Comparison of ENCODE assay signal across 1 cellular context in genomic region chr2:232890536-232890895, GRCh38.
TF ChIP-seq lines count a peak whose summit lies in the region.

No MANE protein-coding gene starts in this region.

TF ChIP-seq in K562, 482 proteins besides CTCF, POLR2A, EP300 and RAD21 (continued from another document):
- TF ChIP-seq ZNF512 (tag; IDR thresholded peaks at IDR 0.05) (no peak), MBD2 (IDR thresholded peaks at IDR 0.05; ENCODE audit: borderline replicate concordance, low read depth) (no peak), KLF13 (tag; IDR thresholded peaks at IDR 0.05; ENCODE audit: borderline replicate concordance, low read depth) (no peak), ZNF263 (CRISPR knock-in tag; IDR thresholded peaks at IDR 0.05; ENCODE audit: borderline replicate concordance) (no peak), ELF1 (tag; IDR thresholded peaks at IDR 0.05) (no peak), MITF (IDR thresholded peaks at IDR 0.05) (no peak), CCNT2 (IDR thresholded peaks at IDR 0.05; ENCODE audit: borderline replicate concordance, extremely low read depth, insufficient read length, low read depth, low read length) (no peak), ZNF121 (CRISPR knock-in tag; conservative IDR thresholded peaks at IDR 0.05) (no peak), E4F1 (CRISPR knock-in tag; IDR thresholded peaks at IDR 0.05; ENCODE audit: borderline replicate concordance) (no peak), ZNF644 (tag; IDR thresholded peaks at IDR 0.05; ENCODE audit: low read depth) (no peak), ZNF280A (IDR thresholded peaks at IDR 0.05; ENCODE audit: low read depth, partially characterized antibody) (no peak)
- TF ChIP-seq, protein P1, sequence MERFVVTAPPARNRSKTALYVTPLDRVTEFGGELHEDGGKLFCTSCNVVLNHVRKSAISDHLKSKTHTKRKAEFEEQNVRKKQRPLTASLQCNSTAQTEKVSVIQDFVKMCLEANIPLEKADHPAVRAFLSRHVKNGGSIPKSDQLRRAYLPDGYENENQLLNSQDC (CRISPR knock-in tag; IDR thresholded peaks at IDR 0.05): no peak
- TF ChIP-seq, protein P2, sequence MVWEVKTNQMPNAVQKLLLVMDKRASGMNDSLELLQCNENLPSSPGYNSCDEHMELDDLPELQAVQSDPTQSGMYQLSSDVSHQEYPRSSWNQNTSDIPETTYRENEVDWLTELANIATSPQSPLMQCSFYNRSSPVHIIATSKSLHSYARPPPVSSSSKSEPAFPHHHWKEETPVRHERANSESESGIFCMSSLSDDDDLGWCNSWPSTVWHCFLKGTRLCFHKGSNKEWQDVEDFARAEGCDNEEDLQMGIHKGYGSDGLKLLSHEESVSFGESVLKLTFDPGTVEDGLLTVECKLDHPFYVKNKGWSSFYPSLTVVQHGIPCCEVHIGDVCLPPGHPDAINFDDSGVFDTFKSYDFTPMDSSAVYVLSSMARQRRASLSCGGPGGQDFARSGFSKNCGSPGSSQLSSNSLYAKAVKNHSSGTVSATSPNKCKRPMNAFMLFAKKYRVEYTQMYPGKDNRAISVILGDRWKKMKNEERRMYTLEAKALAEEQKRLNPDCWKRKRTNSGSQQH (CRISPR knock-in tag; IDR thresholded peaks at IDR 0.05): no peak
- TF ChIP-seq, protein P3, sequence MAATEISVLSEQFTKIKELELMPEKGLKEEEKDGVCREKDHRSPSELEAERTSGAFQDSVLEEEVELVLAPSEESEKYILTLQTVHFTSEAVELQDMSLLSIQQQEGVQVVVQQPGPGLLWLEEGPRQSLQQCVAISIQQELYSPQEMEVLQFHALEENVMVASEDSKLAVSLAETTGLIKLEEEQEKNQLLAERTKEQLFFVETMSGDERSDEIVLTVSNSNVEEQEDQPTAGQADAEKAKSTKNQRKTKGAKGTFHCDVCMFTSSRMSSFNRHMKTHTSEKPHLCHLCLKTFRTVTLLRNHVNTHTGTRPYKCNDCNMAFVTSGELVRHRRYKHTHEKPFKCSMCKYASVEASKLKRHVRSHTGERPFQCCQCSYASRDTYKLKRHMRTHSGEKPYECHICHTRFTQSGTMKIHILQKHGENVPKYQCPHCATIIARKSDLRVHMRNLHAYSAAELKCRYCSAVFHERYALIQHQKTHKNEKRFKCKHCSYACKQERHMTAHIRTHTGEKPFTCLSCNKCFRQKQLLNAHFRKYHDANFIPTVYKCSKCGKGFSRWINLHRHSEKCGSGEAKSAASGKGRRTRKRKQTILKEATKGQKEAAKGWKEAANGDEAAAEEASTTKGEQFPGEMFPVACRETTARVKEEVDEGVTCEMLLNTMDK (IDR thresholded peaks at IDR 0.05; ENCODE audit: borderline replicate concordance, insufficient read depth, low read depth, low read length, poor library complexity, severe bottlenecking): no peak
